ENCODE assay signal across 16 cellular contexts in genomic region chr16:54503011-54503410, GRCh38.
A peak's percentile ranks its signal among the peaks of the same experiment; 100 is the strongest.
DNase-seq lines count a peak whose midpoint lies in the region; ATAC-seq and TF ChIP-seq lines count a peak whose summit lies in the region.
"Had no signal": no experiment of that assay in that cellular context is flagged by ENCODE, and none has a peak within 500 bp of the region (broad histone marks: within the 10 kb centered on the region; RNA-seq: fewer than 3 reads in every experiment).

No MANE protein-coding gene starts in this region.

- peak; percentile 66 for ATAC-seq in esophagus mucosa
- ATAC-seq in lung (ENCODE audit: insufficient read depth, low FRiP score) = peak; percentile 20
- ATAC-seq: activated CD8-positive, alpha-beta memory T cell treated with anti-CD3 and anti-CD28 coated beads, Interleukin-2, amount 10 ng/mL, durations not matched to agents 7 days and 5 days; stimulated activated effector memory CD8-positive, alpha-beta T cell treated with anti-CD3 and anti-CD28 coated beads, Interleukin-12 subunit alpha, Interleukin-12 subunit beta, amount 100 ng/mL, for 72 hours had no signal

- H3K4me3 ChIP-seq in lung = no peak overlapping the region
- no peak overlapping the region for H3K4me3 ChIP-seq in effector memory CD4-positive, alpha-beta T cell (ENCODE audit: insufficient read depth, low read depth, low read length, poor library complexity, severe bottlenecking)
- H3K4me3 ChIP-seq: smooth muscle cell had no signal

- H3K9me3 ChIP-seq in lung (ENCODE audit: control insufficient read depth in 2 of 2, insufficient read depth in 1 of 2, low read length in 1 of 2) = peaks cover 0 to 3% of the 10 kb centered on the region in 2 donors
- H3K9me3 ChIP-seq in effector memory CD4-positive, alpha-beta T cell (ENCODE audit: control insufficient read depth, low read length) = no peaks in the 10 kb centered on the region

- H3K27ac ChIP-seq in lung (ENCODE audit: low read depth in 1 of 2, low read length in 1 of 2) = peak overlapping the region; percentile 26 to 34
- H3K27ac ChIP-seq in effector memory CD4-positive, alpha-beta T cell (ENCODE audit: insufficient read depth, low read length, poor library complexity, severe bottlenecking) = no peak overlapping the region

- H3K36me3 ChIP-seq in lung (ENCODE audit: control insufficient read depth in 2 of 2, insufficient read depth in 2 of 2, low read length in 2 of 2) = no peaks in the 10 kb centered on the region
- H3K36me3 ChIP-seq in effector memory CD4-positive, alpha-beta T cell (ENCODE audit: control insufficient read depth, insufficient read depth, low read length) = no peaks in the 10 kb centered on the region

- DNase-seq in AG20443 (ENCODE audit: low spot score) = peak; percentile 63
- DNase-seq in NCI-H2171 (lab: John Stamatoyannopoulos, UW) = peak; percentile 27
- DNase-seq in lung (ENCODE audit: low spot score) = peak; percentile 35
- no peak for DNase-seq in SKM-1 (lab: John Stamatoyannopoulos, UW; ENCODE audit: unreplicated experiment)
- no peak for DNase-seq in effector memory CD4-positive, alpha-beta T cell
- no peak for DNase-seq in NCI-H774 (lab: John Stamatoyannopoulos, UW)
- DNase-seq in retina = no peak
- DNase-seq: activated CD8-positive, alpha-beta memory T cell treated with anti-CD3 and anti-CD28 coated beads, Interleukin-2, amount 10 ng/mL, durations not matched to agents 7 days and 5 days; activated gamma-delta T cell; erythroblast; islet precursor cell; Kasumi-1; NCI-H187 had no signal

- 42 to 47% methylated on average over 6 of the region's 6 CpGs for WGBS in lung, 2 donors

- no peaks in the 10 kb centered on the region for H3K27me3 ChIP-seq in lung (ENCODE audit: control insufficient read depth, insufficient read depth)
- H3K27me3 ChIP-seq in effector memory CD4-positive, alpha-beta T cell (replicated peaks; ENCODE audit: control insufficient read depth, insufficient read depth, low read length, poor library complexity, severe bottlenecking) = no peaks in the 10 kb centered on the region

- peaks cover 3% of the 10 kb centered on the region in 2 donors for H3K4me1 ChIP-seq in lung (ENCODE audit: control insufficient read depth in 2 of 2, insufficient read depth in 2 of 2, low read length in 2 of 2)
- H3K4me1 ChIP-seq in effector memory CD4-positive, alpha-beta T cell (ENCODE audit: control insufficient read depth, insufficient read depth, low read length, poor library complexity, severe bottlenecking) = no peaks in the 10 kb centered on the region

- TF ChIP-seq CTCF in lung (IDR thresholded peaks at IDR 0.05; ENCODE audit: control extremely low read depth, extremely low read depth) = no peak

Comparison
In these comparisons a context has a peak if more than half of its experiments do, and no peak if none do; other contexts are left out.
1. DNase-seq: peak in AG20443 (single experiment), NCI-H2171 (single experiment) and lung (single experiment); none in SKM-1 (single experiment), effector memory CD4-positive, alpha-beta T cell (0 of 3), NCI-H774 (single experiment) and retina (single experiment).